Comparison of ENCODE assay signal across 14 cellular contexts in genomic region chr6:66328181-66328580, GRCh38.
"Had no signal": no experiment of that assay in that cellular context is flagged by ENCODE, and none has a peak within 500 bp of the region (broad histone marks: within the 10 kb centered on the region; RNA-seq: fewer than 3 reads in every experiment).

No MANE protein-coding gene starts in this region.

- H3K4me1 ChIP-seq: prostate gland had no signal

- H3K4me3 Mint-ChIP-seq: activated B cell treated with CpG ODN at 0.5 μM for 24 hours; activated CD4-positive, alpha-beta T cell treated with anti-CD3 and anti-CD28 coated beads, Interleukin-2, amount 10 ng/mL, durations not matched to agents 24 days and 14 days; activated naive CD4-positive, alpha-beta T cell treated with anti-CD3 and anti-CD28 coated beads, Interleukin-2, amount 10 ng/mL, durations not matched to agents 7 days and 5 days; activated T-helper 17 cell treated with anti-CD3 and anti-CD28 coated beads, Interleukin-2, amount 50 U/mL, for 72 hours; naive thymus-derived CD8-positive, alpha-beta T cell; stimulated activated naive CD8-positive, alpha-beta T cell treated with anti-CD3 and anti-CD28 coated beads, Interleukin-15, Interleukin-2, amounts not matched to agents 100 ng/mL and 50 ng/mL, for 24 hours; T-helper 17 cell had no signal

- H3K4me3 ChIP-seq: mucosa of descending colon, prostate gland had no signal

- H3K27me3 Mint-ChIP-seq: activated B cell treated with CpG ODN at 0.5 μM for 24 hours; activated CD4-positive, alpha-beta T cell treated with anti-CD3 and anti-CD28 coated beads, Interleukin-2, amount 10 ng/mL, durations not matched to agents 24 days and 14 days; activated naive CD4-positive, alpha-beta T cell treated with anti-CD3 and anti-CD28 coated beads, Interleukin-2, amount 10 ng/mL, durations not matched to agents 7 days and 5 days; activated T-helper 17 cell treated with anti-CD3 and anti-CD28 coated beads, Interleukin-2, amount 50 U/mL, for 72 hours; naive thymus-derived CD8-positive, alpha-beta T cell; stimulated activated naive CD8-positive, alpha-beta T cell treated with anti-CD3 and anti-CD28 coated beads, Interleukin-15, Interleukin-2, amounts not matched to agents 100 ng/mL and 50 ng/mL, for 24 hours; T-helper 17 cell had no signal

- H3K27ac ChIP-seq: prostate gland had no signal

- H3K36me3 ChIP-seq: prostate gland had no signal

- ATAC-seq: activated T-helper 17 cell treated with anti-CD3 and anti-CD28 coated beads, Interleukin-2, amount 50 U/mL, for 72 hours; mucosa of descending colon; naive thymus-derived CD8-positive, alpha-beta T cell; T-helper 17 cell had no signal

- H3K4me1 Mint-ChIP-seq: activated B cell treated with CpG ODN at 0.5 μM for 24 hours; activated CD4-positive, alpha-beta T cell treated with anti-CD3 and anti-CD28 coated beads, Interleukin-2, amount 10 ng/mL, durations not matched to agents 24 days and 14 days; activated naive CD4-positive, alpha-beta T cell treated with anti-CD3 and anti-CD28 coated beads, Interleukin-2, amount 10 ng/mL, durations not matched to agents 7 days and 5 days; activated T-helper 17 cell treated with anti-CD3 and anti-CD28 coated beads, Interleukin-2, amount 50 U/mL, for 72 hours; naive thymus-derived CD8-positive, alpha-beta T cell; T-helper 17 cell had no signal

- DNase-seq: activated B cell treated with CpG ODN at 0.5 μM for 24 hours; activated CD4-positive, alpha-beta T cell treated with anti-CD3 and anti-CD28 coated beads, Interleukin-2, amount 10 ng/mL, durations not matched to agents 24 days and 14 days; activated CD8-positive, alpha-beta memory T cell treated with anti-CD3 and anti-CD28 coated beads for 24 hours; activated naive CD4-positive, alpha-beta T cell treated with anti-CD3 and anti-CD28 coated beads, Interleukin-2, amount 10 ng/mL, durations not matched to agents 7 days and 5 days; central memory CD4-positive, alpha-beta T cell; effector memory CD4-positive, alpha-beta T cell; mucosa of descending colon; naive thymus-derived CD8-positive, alpha-beta T cell; occipital lobe; stimulated activated CD4-positive, alpha-beta T cell treated with anti-CD3 and anti-CD28 coated beads, Interleukin-4, amount 100 ng/mL, for 24 hours; T-helper 17 cell had no signal

- H3K9me3 ChIP-seq: prostate gland had no signal

- H3K36me3 Mint-ChIP-seq: activated naive CD4-positive, alpha-beta T cell treated with anti-CD3 and anti-CD28 coated beads, Interleukin-2, amount 10 ng/mL, durations not matched to agents 7 days and 5 days; naive thymus-derived CD8-positive, alpha-beta T cell had no signal

- H3K27ac Mint-ChIP-seq: activated B cell treated with CpG ODN at 0.5 μM for 24 hours; activated CD4-positive, alpha-beta T cell treated with anti-CD3 and anti-CD28 coated beads, Interleukin-2, amount 10 ng/mL, durations not matched to agents 24 days and 14 days; activated naive CD4-positive, alpha-beta T cell treated with anti-CD3 and anti-CD28 coated beads, Interleukin-2, amount 10 ng/mL, durations not matched to agents 7 days and 5 days; activated T-helper 17 cell treated with anti-CD3 and anti-CD28 coated beads, Interleukin-2, amount 50 U/mL, for 72 hours; naive thymus-derived CD8-positive, alpha-beta T cell; stimulated activated naive CD8-positive, alpha-beta T cell treated with anti-CD3 and anti-CD28 coated beads, Interleukin-15, Interleukin-2, amounts not matched to agents 100 ng/mL and 50 ng/mL, for 24 hours; T-helper 17 cell had no signal
